Comparison of ENCODE assay signal across 34 cellular contexts in the genomic region with DNA sequence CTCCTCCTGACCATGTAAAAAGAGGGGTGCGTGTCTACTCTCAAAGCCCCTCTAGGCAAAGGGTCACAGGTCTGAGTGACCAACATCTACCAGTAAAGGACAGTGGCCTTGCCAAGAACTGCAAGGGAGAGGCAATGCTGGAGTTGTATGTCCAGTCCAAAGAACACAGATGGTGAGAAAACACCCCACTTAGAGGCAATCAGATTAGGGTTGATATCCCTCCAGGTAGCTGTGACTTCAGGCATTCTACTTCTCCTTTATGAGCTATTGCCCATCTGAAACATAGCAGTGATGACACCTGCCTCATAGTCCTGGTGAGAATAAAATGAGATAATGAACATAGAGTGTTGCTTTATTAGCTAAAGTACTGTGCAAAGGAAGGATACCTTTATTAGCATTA.
"Had no signal": no experiment of that assay in that cellular context is flagged by ENCODE, and none has a peak within 500 bp of the region (broad histone marks: within the 10 kb centered on the region; RNA-seq: fewer than 3 reads in every experiment).

No MANE protein-coding gene starts in this region.

- H3K4me1 Mint-ChIP-seq: activated CD4-positive, alpha-beta memory T cell treated with anti-CD3 and anti-CD28 coated beads, Interleukin-2, amount 10 ng/mL, durations not matched to agents 7 days and 5 days; activated CD4-positive, alpha-beta T cell treated with anti-CD3 and anti-CD28 coated beads, Interleukin-2, amount 10 ng/mL, durations not matched to agents 24 days and 14 days; activated CD8-positive, alpha-beta memory T cell treated with anti-CD3 and anti-CD28 coated beads, Interleukin-2, amount 10 ng/mL, durations not matched to agents 7 days and 5 days; activated naive CD4-positive, alpha-beta T cell treated with anti-CD3 and anti-CD28 coated beads, Interleukin-2, amount 10 ng/mL, durations not matched to agents 7 days and 5 days; activated naive CD4-positive, alpha-beta T cell treated with anti-CD3 and anti-CD28 coated beads, Interleukin-2, amount 50 U/mL, for 24 hours; activated naive CD8-positive, alpha-beta T cell treated with anti-CD3 and anti-CD28 coated beads, Interleukin-2, amount 50 U/mL, for 24 hours had no signal

- H3K4me3 Mint-ChIP-seq: activated B cell treated with CpG ODN at 0.5 μM for 24 hours; activated CD4-positive, alpha-beta memory T cell treated with anti-CD3 and anti-CD28 coated beads, Interleukin-2, amount 10 ng/mL, durations not matched to agents 7 days and 5 days; activated CD4-positive, alpha-beta T cell treated with anti-CD3 and anti-CD28 coated beads, Interleukin-2, amount 10 ng/mL, durations not matched to agents 24 days and 14 days; activated CD8-positive, alpha-beta memory T cell treated with anti-CD3 and anti-CD28 coated beads, Interleukin-2, amount 10 ng/mL, durations not matched to agents 7 days and 5 days; activated CD8-positive, alpha-beta T cell treated with anti-CD3 and anti-CD28 coated beads, Interleukin-2, amount 10 ng/mL, durations not matched to agents 7 days and 5 days; activated naive CD4-positive, alpha-beta T cell treated with anti-CD3 and anti-CD28 coated beads, Interleukin-2, amount 10 ng/mL, durations not matched to agents 7 days and 5 days; activated naive CD4-positive, alpha-beta T cell treated with anti-CD3 and anti-CD28 coated beads, Interleukin-2, amount 50 U/mL, for 24 hours; activated naive CD8-positive, alpha-beta T cell; activated naive CD8-positive, alpha-beta T cell treated with anti-CD3 and anti-CD28 coated beads, Interleukin-2, amount 10 ng/mL, durations not matched to agents 7 days and 5 days; activated naive CD8-positive, alpha-beta T cell treated with anti-CD3 and anti-CD28 coated beads, Interleukin-2, amount 50 U/mL, for 24 hours; activated T-cell treated with anti-CD3 and anti-CD28 coated beads, Interleukin-2, amount 50 U/mL, for 24 hours; brain; T-helper 1 cell treated with Interleukin-12 subunit alpha and Interleukin-12 subunit beta and Interleukin-4 antibody, amounts not matched to agents 30 μg/mL and 1 μg/mL, for 36 hours; T-helper 2 cell treated with Interferon-gamma antibody and Interleukin-4, amounts not matched to agents 5 μg/mL and 100 μg/mL, for 36 hours had no signal

- H3K9me3 Mint-ChIP-seq: activated B cell treated with CpG ODN at 0.5 μM for 24 hours; activated CD4-positive, alpha-beta memory T cell treated with anti-CD3 and anti-CD28 coated beads, Interleukin-2, amount 10 ng/mL, durations not matched to agents 7 days and 5 days; activated CD4-positive, alpha-beta T cell treated with anti-CD3 and anti-CD28 coated beads, Interleukin-2, amount 10 ng/mL, durations not matched to agents 24 days and 14 days; activated naive CD4-positive, alpha-beta T cell treated with anti-CD3 and anti-CD28 coated beads, Interleukin-2, amount 10 ng/mL, durations not matched to agents 7 days and 5 days; activated naive CD4-positive, alpha-beta T cell treated with anti-CD3 and anti-CD28 coated beads, Interleukin-2, amount 50 U/mL, for 24 hours; activated naive CD8-positive, alpha-beta T cell treated with anti-CD3 and anti-CD28 coated beads, Interleukin-2, amount 10 ng/mL, durations not matched to agents 7 days and 5 days; activated naive CD8-positive, alpha-beta T cell treated with anti-CD3 and anti-CD28 coated beads, Interleukin-2, amount 50 U/mL, for 24 hours; activated T-cell treated with anti-CD3 and anti-CD28 coated beads, Interleukin-2, amount 50 U/mL, for 24 hours; activated T-helper 2 cell treated with anti-CD3 and anti-CD28 coated beads, Interferon-gamma antibody, Interleukin-2, Interleukin-4, amounts not matched to agents 10 μg/mL and 5 μg/mL and 100 μg/mL, durations not matched to agents 14 hours and 24 hours and 36 hours; T-helper 1 cell treated with Interleukin-12 subunit alpha and Interleukin-12 subunit beta and Interleukin-4 antibody, amounts not matched to agents 30 μg/mL and 1 μg/mL, for 36 hours; T-helper 2 cell treated with Interferon-gamma antibody and Interleukin-4, amounts not matched to agents 5 μg/mL and 100 μg/mL, for 36 hours had no signal

- H3K4me1 ChIP-seq: ascending aorta had no signal

- H3K36me3 ChIP-seq: ascending aorta had no signal

- H3K27ac Mint-ChIP-seq: activated B cell treated with CpG ODN at 0.5 μM for 24 hours; activated CD4-positive, alpha-beta memory T cell treated with anti-CD3 and anti-CD28 coated beads, Interleukin-2, amount 10 ng/mL, durations not matched to agents 7 days and 5 days; activated CD4-positive, alpha-beta T cell treated with anti-CD3 and anti-CD28 coated beads, Interleukin-2, amount 10 ng/mL, durations not matched to agents 24 days and 14 days; activated CD8-positive, alpha-beta memory T cell treated with anti-CD3 and anti-CD28 coated beads, Interleukin-2, amount 10 ng/mL, durations not matched to agents 7 days and 5 days; activated CD8-positive, alpha-beta T cell treated with anti-CD3 and anti-CD28 coated beads, Interleukin-2, amount 10 ng/mL, durations not matched to agents 7 days and 5 days; activated naive CD4-positive, alpha-beta T cell treated with anti-CD3 and anti-CD28 coated beads, Interleukin-2, amount 10 ng/mL, durations not matched to agents 7 days and 5 days; activated naive CD4-positive, alpha-beta T cell treated with anti-CD3 and anti-CD28 coated beads, Interleukin-2, amount 50 U/mL, for 24 hours; activated naive CD8-positive, alpha-beta T cell; activated naive CD8-positive, alpha-beta T cell treated with anti-CD3 and anti-CD28 coated beads, Interleukin-2, amount 10 ng/mL, durations not matched to agents 7 days and 5 days; activated naive CD8-positive, alpha-beta T cell treated with anti-CD3 and anti-CD28 coated beads, Interleukin-2, amount 50 U/mL, for 24 hours; activated T-cell treated with anti-CD3 and anti-CD28 coated beads, Interleukin-2, amount 50 U/mL, for 24 hours; activated T-helper 2 cell treated with anti-CD3 and anti-CD28 coated beads, Interferon-gamma antibody, Interleukin-2, Interleukin-4, amounts not matched to agents 10 μg/mL and 5 μg/mL and 100 μg/mL, durations not matched to agents 14 hours and 24 hours and 36 hours; brain; T-helper 1 cell treated with Interleukin-12 subunit alpha and Interleukin-12 subunit beta and Interleukin-4 antibody, amounts not matched to agents 30 μg/mL and 1 μg/mL, for 36 hours; T-helper 2 cell treated with Interferon-gamma antibody and Interleukin-4, amounts not matched to agents 5 μg/mL and 100 μg/mL, for 36 hours had no signal

- DNase-seq: activated B cell treated with CpG ODN at 0.5 μM for 24 hours; activated CD4-positive, alpha-beta memory T cell treated with anti-CD3 and anti-CD28 coated beads, Interleukin-2, amount 10 ng/mL, durations not matched to agents 7 days and 5 days; activated CD4-positive, alpha-beta T cell treated with anti-CD3 and anti-CD28 coated beads for 4 hours; activated CD4-positive, alpha-beta T cell treated with anti-CD3 and anti-CD28 coated beads, Interleukin-2, amount 10 ng/mL, durations not matched to agents 24 days and 14 days; activated CD4-positive, alpha-beta T cell treated with anti-CD3 and anti-CD28 coated beads, Interleukin-2, amount 50 U/mL, for 48 hours; activated CD4-positive, CD25-positive, alpha-beta regulatory T cell treated with anti-CD3 and anti-CD28 coated beads, Interleukin-2, amount 50 U/mL, for 72 hours; activated CD8-positive, alpha-beta memory T cell treated with anti-CD3 and anti-CD28 coated beads for 24 hours; activated CD8-positive, alpha-beta memory T cell treated with anti-CD3 and anti-CD28 coated beads, Interleukin-2, amount 50 U/mL, for 48 hours; activated CD8-positive, alpha-beta T cell treated with anti-CD3 and anti-CD28 coated beads, Interleukin-2, amount 10 ng/mL, durations not matched to agents 7 days and 5 days; activated effector memory CD4-positive, alpha-beta T cell treated with Interleukin-2 at 50 U/mL for 16 hours; activated gamma-delta T cell; activated naive CD4-positive, alpha-beta T cell treated with anti-CD3 and anti-CD28 coated beads, Interleukin-2, amount 10 ng/mL, durations not matched to agents 7 days and 5 days; activated naive CD4-positive, alpha-beta T cell treated with Interleukin-2 at 50 U/mL for 16 hours; activated naive CD8-positive, alpha-beta T cell treated with anti-CD3 and anti-CD28 coated beads, Interleukin-2, amount 10 ng/mL, durations not matched to agents 7 days and 5 days; activated naive CD8-positive, alpha-beta T cell treated with anti-CD3 and anti-CD28 coated beads, Interleukin-2, amount 50 U/mL, for 24 hours; activated T-cell treated with anti-CD3 and anti-CD28 coated beads, Interleukin-2, amount 50 U/mL, for 24 hours; activated T-cell treated with anti-CD3 and anti-CD28 coated beads, Interleukin-2, amount 50 U/mL, for 48 hours; amygdala; anterior cingulate cortex; central memory CD4-positive, alpha-beta T cell; cerebellar nuclear complex; T-helper 1 cell; T-helper 2 cell; T-helper 9 cell had no signal

- H3K27ac ChIP-seq: ascending aorta, VCaP had no signal

- H3K36me3 Mint-ChIP-seq: activated CD8-positive, alpha-beta memory T cell treated with anti-CD3 and anti-CD28 coated beads, Interleukin-2, amount 10 ng/mL, durations not matched to agents 7 days and 5 days; activated naive CD4-positive, alpha-beta T cell treated with anti-CD3 and anti-CD28 coated beads, Interleukin-2, amount 10 ng/mL, durations not matched to agents 7 days and 5 days; activated naive CD4-positive, alpha-beta T cell treated with anti-CD3 and anti-CD28 coated beads, Interleukin-2, amount 50 U/mL, for 24 hours; activated naive CD8-positive, alpha-beta T cell treated with anti-CD3 and anti-CD28 coated beads, Interleukin-2, amount 10 ng/mL, durations not matched to agents 7 days and 5 days; brain had no signal

- H3K4me3 ChIP-seq: ascending aorta had no signal

- FAIRE-seq: TTC549 had no signal

- H3K27me3 ChIP-seq: ascending aorta had no signal

- ATAC-seq: activated CD8-positive, alpha-beta memory T cell treated with anti-CD3 and anti-CD28 coated beads, Interleukin-2, amount 10 ng/mL, durations not matched to agents 7 days and 5 days; activated CD8-positive, alpha-beta T cell treated with anti-CD3 and anti-CD28 coated beads, Interleukin-2, amount 10 ng/mL, durations not matched to agents 7 days and 5 days; activated naive CD8-positive, alpha-beta T cell treated with anti-CD3 and anti-CD28 coated beads, Interleukin-2, amount 50 U/mL, for 24 hours had no signal

- H3K9me3 ChIP-seq: ascending aorta had no signal
